In genomic region chr16:56257260-56257659, GRCh38 we compare ENCODE assay signal across 15 cellular contexts.
A peak's percentile ranks its signal among the peaks of the same experiment; 100 is the strongest.
DNase-seq lines count a peak whose midpoint lies in the region; ATAC-seq and TF ChIP-seq lines count a peak whose summit lies in the region.
"Had no signal": no experiment of that assay in that cellular context is flagged by ENCODE, and none has a peak within 500 bp of the region (broad histone marks: within the 10 kb centered on the region; RNA-seq: fewer than 3 reads in every experiment).

No MANE protein-coding gene starts in this region.

- H3K27ac ChIP-seq in colonic mucosa = peak overlapping the region; percentile 4
- H3K27ac ChIP-seq in ovary = no peak overlapping the region
- H3K27ac ChIP-seq in lower lobe of right lung = no peak overlapping the region
- H3K27ac ChIP-seq: WERI-Rb-1 had no signal

- intact Hi-C loops in colonic mucosa (cut with DNase I) = no loop called here
- intact Hi-C loops in ovary (cut with DNase I) = no loop called here
- intact Hi-C loops in lower lobe of right lung (cut with DNase I) = no loop called here

- no peak overlapping the region for H3K9ac ChIP-seq in colonic mucosa (ENCODE audit: low read depth in 2 of 2, low read length in 2 of 2)

- H3K27me3 ChIP-seq in colonic mucosa (no peaks in the 10 kb centered on the region), ovary (no peaks in the 10 kb centered on the region), lower lobe of right lung (ENCODE audit: low read depth) (no peaks in the 10 kb centered on the region)

- peak; percentile 30 for DNase-seq in Daoy (ENCODE audit: low read depth)
- peak; percentile 25 for DNase-seq in NCI-H2107 treated with DMSO at 0.1 percent for 48 hours (lab: John Stamatoyannopoulos, UW; ENCODE audit: unreplicated experiment)
- DNase-seq in colonic mucosa = peak; percentile 63
- peak; percentile 27 to 69 (median 56) for DNase-seq in ovary
- no peak for DNase-seq in COLO668 (lab: John Stamatoyannopoulos, UW; ENCODE audit: unreplicated experiment)
- no peak for DNase-seq in activated CD4-positive, alpha-beta T cell treated with anti-CD3 and anti-CD28 coated beads, Interleukin-2, amount 50 U/mL, for 1 hour
- DNase-seq in effector memory CD8-positive, alpha-beta T cell = no peak
- no peak for DNase-seq in lower lobe of right lung
- DNase-seq: activated CD8-positive, alpha-beta memory T cell treated with anti-CD3 and anti-CD28 coated beads, Interleukin-2, amount 50 U/mL, for 4 hours; activated naive CD8-positive, alpha-beta T cell treated with anti-CD3 and anti-CD28 coated beads, Interleukin-2, amount 10 ng/mL, durations not matched to agents 7 days and 5 days; AML-193; posterior cingulate gyrus; WERI-Rb-1 had no signal

- WGBS in ovary, 3 donors = 15 to 21% (median 16%) methylated on average over 5 of the region's 5 CpGs

- peaks cover 3% of the 10 kb centered on the region for H3K36me3 Mint-ChIP-seq in effector memory CD8-positive, alpha-beta T cell (ENCODE audit: insufficient read depth)
- H3K36me3 Mint-ChIP-seq: activated naive CD8-positive, alpha-beta T cell treated with anti-CD3 and anti-CD28 coated beads, Interleukin-2, amount 10 ng/mL, durations not matched to agents 7 days and 5 days; mesothelial cell of epicardium had no signal

- no peaks in the 10 kb centered on the region for H3K4me1 ChIP-seq in colonic mucosa
- peaks cover 16% of the 10 kb centered on the region for H3K4me1 ChIP-seq in ovary (ENCODE audit: insufficient read depth)
- H3K4me1 ChIP-seq in lower lobe of right lung = peaks cover 9% of the 10 kb centered on the region
- H3K4me1 ChIP-seq: HAP-1 had no signal

- H3K36me3 ChIP-seq in colonic mucosa (no peaks in the 10 kb centered on the region), ovary (no peaks in the 10 kb centered on the region), lower lobe of right lung (no peaks in the 10 kb centered on the region)
- H3K36me3 ChIP-seq: HAP-1 had no signal

- no peaks in the 10 kb centered on the region for H3K9me3 Mint-ChIP-seq in effector memory CD8-positive, alpha-beta T cell
- H3K9me3 Mint-ChIP-seq: activated naive CD8-positive, alpha-beta T cell treated with anti-CD3 and anti-CD28 coated beads, Interleukin-2, amount 10 ng/mL, durations not matched to agents 7 days and 5 days; mesothelial cell of epicardium had no signal

- no peaks in the 10 kb centered on the region for H3K27me3 Mint-ChIP-seq in effector memory CD8-positive, alpha-beta T cell

- no peak for TF ChIP-seq POLR2A in ovary (IDR thresholded peaks at IDR 0.05)

- H3K4me1 Mint-ChIP-seq in effector memory CD8-positive, alpha-beta T cell (ENCODE audit: low read depth in 2 of 2) = peaks cover 25 to 48% of the 10 kb centered on the region in 2 donors

- H3K27ac Mint-ChIP-seq in effector memory CD8-positive, alpha-beta T cell = peak overlapping the region in 1 of 2 donors; percentile 66
- H3K27ac Mint-ChIP-seq: activated naive CD8-positive, alpha-beta T cell treated with anti-CD3 and anti-CD28 coated beads, Interleukin-2, amount 10 ng/mL, durations not matched to agents 7 days and 5 days; mesothelial cell of epicardium had no signal

- ATAC-seq in effector memory CD8-positive, alpha-beta T cell (replicated peaks) = no peak
- no peak for ATAC-seq in lower lobe of right lung

- TF ChIP-seq CTCF in colonic mucosa (IDR thresholded peaks at IDR 0.05) = no peak
- no peak for TF ChIP-seq CTCF in ovary (IDR thresholded peaks at IDR 0.05)
- no peak for TF ChIP-seq CTCF in lower lobe of right lung (IDR thresholded peaks at IDR 0.05)

- H3K9me3 ChIP-seq in colonic mucosa (no peaks in the 10 kb centered on the region), ovary (no peaks in the 10 kb centered on the region), lower lobe of right lung (no peaks in the 10 kb centered on the region)
- H3K9me3 ChIP-seq: HAP-1 had no signal

- H3K4me3 Mint-ChIP-seq in effector memory CD8-positive, alpha-beta T cell = no peak overlapping the region
- H3K4me3 Mint-ChIP-seq: activated naive CD8-positive, alpha-beta T cell treated with anti-CD3 and anti-CD28 coated beads, Interleukin-2, amount 10 ng/mL, durations not matched to agents 7 days and 5 days; mesothelial cell of epicardium had no signal

- H3K4me3 ChIP-seq in colonic mucosa (no peak overlapping the region), ovary (no peak overlapping the region), lower lobe of right lung (no peak overlapping the region)
- H3K4me3 ChIP-seq: HAP-1 had no signal

- TF ChIP-seq EP300 in ovary (IDR thresholded peaks at IDR 0.05) = no peak

Comparison
In these comparisons a context has a peak if more than half of its experiments do, and no peak if none do; other contexts are left out.
1. DNase-seq: peak in Daoy (single experiment), NCI-H2107 treated with DMSO at 0.1 percent for 48 hours (single experiment), colonic mucosa (single experiment) and ovary (5 of 5); none in COLO668 (single experiment), activated CD4-positive, alpha-beta T cell treated with anti-CD3 and anti-CD28 coated beads, Interleukin-2, amount 50 U/mL, for 1 hour (single experiment), effector memory CD8-positive, alpha-beta T cell (0 of 3) and lower lobe of right lung (single experiment).